Comparison of ENCODE assay signal across 8 cellular contexts in the genomic region with DNA sequence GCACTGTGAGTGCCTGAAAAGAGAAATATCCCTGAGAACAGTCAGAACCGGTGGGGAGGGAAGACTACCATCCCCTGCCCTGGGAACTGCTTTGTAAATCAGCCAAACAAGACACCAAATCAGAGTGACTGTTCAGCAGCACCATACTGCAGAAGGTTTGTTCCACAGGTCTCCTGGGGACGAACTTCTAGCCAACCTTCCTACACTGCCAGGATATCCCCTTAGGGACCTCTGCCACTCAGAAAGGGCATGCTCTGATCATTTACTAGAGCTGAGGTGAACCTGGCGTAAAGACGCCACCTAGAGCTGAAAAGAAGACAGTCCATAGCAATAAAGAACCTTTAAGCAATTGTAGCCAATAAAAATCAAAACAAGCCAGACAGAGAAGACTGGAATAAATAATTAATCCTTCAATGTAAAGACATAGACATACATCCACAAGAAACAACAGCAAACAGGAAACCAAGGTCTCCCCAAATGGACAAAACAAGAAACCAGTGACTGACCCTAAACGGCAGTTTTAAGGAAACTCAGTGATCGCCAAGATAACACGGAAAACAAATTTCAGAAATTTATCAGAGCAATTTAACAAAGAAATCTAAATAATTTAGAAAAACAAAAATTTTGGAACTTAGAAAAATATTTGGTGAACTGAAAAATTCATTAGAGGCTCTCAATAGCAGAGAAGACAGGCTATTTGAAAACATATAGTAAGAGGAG.
A peak's percentile ranks its signal among the peaks of the same experiment; 100 is the strongest.
DNase-seq lines count a peak whose midpoint lies in the region; ATAC-seq, FAIRE-seq and TF ChIP-seq lines count a peak whose summit lies in the region.

No MANE protein-coding gene starts in this region.

- intact Hi-C loops in endothelial cell of umbilical vein (cut with micrococcal nuclease) (loop anchor here (1.0 to 5.0 kb wide), 4 partner anchors 89 to 966 kb away; a partner anchor contains a TSS), posterior vena cava (cut with DNase I) (no loop called here)

- no peak overlapping the region for H3K9ac ChIP-seq in endothelial cell of umbilical vein (replicated peaks; ENCODE audit: extremely low read depth, insufficient read depth, low read length)
- H3K9ac ChIP-seq in neural cell (ENCODE audit: low read length), result no peak overlapping the region

- no peak for TF ChIP-seq EP300 in neural cell (conservative IDR thresholded peaks at IDR 0.05; ENCODE audit: poor library complexity, severe bottlenecking)

- no peaks in the 10 kb centered on the region for H3K79me2 ChIP-seq in endothelial cell of umbilical vein (ENCODE audit: control insufficient read depth, insufficient read depth, low read length)
- no peaks in the 10 kb centered on the region for H3K79me2 ChIP-seq in neural cell (replicated peaks; ENCODE audit: insufficient read depth, low read length)

- no peak overlapping the region for H3K27ac ChIP-seq in endothelial cell of umbilical vein (ENCODE audit: insufficient read depth, low read depth, low read length)
- no peak overlapping the region for H3K27ac ChIP-seq in neural cell (ENCODE audit: low read length)

- no peak overlapping the region for H2AFZ ChIP-seq in endothelial cell of umbilical vein (ENCODE audit: low read depth, low read length)
- H2AFZ ChIP-seq in neural cell (ENCODE audit: low read depth, low read length), result no peak overlapping the region

- TF ChIP-seq CTCF in BJ (IDR thresholded peaks at IDR 0.05; ENCODE audit: insufficient read depth, low read depth, low read length) (peak; percentile 65), endothelial cell of umbilical vein (IDR thresholded peaks at IDR 0.05; ENCODE audit: extremely low read depth in 1 of 2, insufficient read depth in 1 of 2, low read depth in 1 of 2, low read length in 2 of 2) (peak; percentile 47 to 57), neural cell (IDR thresholded peaks at IDR 0.05; ENCODE audit: poor library complexity, severe bottlenecking) (peak; percentile 37)

- H3K4me2 ChIP-seq in endothelial cell of umbilical vein (ENCODE audit: insufficient read depth, low read length) (no peak overlapping the region), neural cell (ENCODE audit: low read length) (no peak overlapping the region)

- POLR2A ChIA-PET in BJ (lab: Charles Lee), result no interaction called here
- POLR2A ChIA-PET in endothelial cell of umbilical vein (lab: Charles Lee), result no interaction called here

- H3K27me3 ChIP-seq in BJ (ENCODE audit: control insufficient read depth, insufficient read depth, low read length) (no peaks in the 10 kb centered on the region), endothelial cell of umbilical vein (ENCODE audit: control insufficient read depth in 2 of 2, insufficient read depth in 2 of 2, low read length in 2 of 2) (no peaks in the 10 kb centered on the region), neural cell (ENCODE audit: insufficient read depth, low read depth, low read length) (no peaks in the 10 kb centered on the region)

- H4K20me1 ChIP-seq in endothelial cell of umbilical vein (replicated peaks; ENCODE audit: control insufficient read depth, extremely low read depth, insufficient read depth, low read length) (no peaks in the 10 kb centered on the region), neural cell (ENCODE audit: insufficient read depth) (no peaks in the 10 kb centered on the region)

- H3K36me3 ChIP-seq in BJ (ENCODE audit: control insufficient read depth, insufficient read depth, low read length), result no peaks in the 10 kb centered on the region
- no peaks in the 10 kb centered on the region for H3K36me3 ChIP-seq in endothelial cell of umbilical vein (ENCODE audit: control insufficient read depth in 2 of 2, extremely low read depth in 1 of 2, insufficient read depth in 2 of 2, low read length in 2 of 2)
- H3K36me3 ChIP-seq in neural cell (ENCODE audit: insufficient read depth, low read length), result no peaks in the 10 kb centered on the region

- peak; percentile 77 for FAIRE-seq in endothelial cell of umbilical vein (lab: Jason Lieb, UNC)

- dilution Hi-C loops in endothelial cell of umbilical vein (cut with MboI; ENCODE audit: extremely low pct_ligation_motif_present, low sequenced_read_pairs), result no loop called here

- no TSS peak for BruUV-seq in endothelial cell of umbilical vein (replicated peaks; lab: Mats Ljungman, UMichigan)

- H3K4me1 ChIP-seq in endothelial cell of umbilical vein (ENCODE audit: control insufficient read depth, extremely low read depth, insufficient read depth, low read length), result no peaks in the 10 kb centered on the region

- H3K4me3 ChIP-seq in BJ (ENCODE audit: low read depth, low read length) (no peak overlapping the region), endothelial cell of umbilical vein (replicated peaks in 1 of 3; ENCODE audit: insufficient read depth in 1 of 3, low read depth in 1 of 3, low read length in 3 of 3) (no peak overlapping the region), neural cell (ENCODE audit: low read length) (no peak overlapping the region)

- ATAC-seq in GM19023 (IDR thresholded peaks at IDR 0.05; ENCODE audit: unreplicated experiment), result peak; percentile 81
- peak; percentile 91 for ATAC-seq in HG03159 (IDR thresholded peaks at IDR 0.05; ENCODE audit: unreplicated experiment)

- no peaks in the 10 kb centered on the region for H3K9me1 ChIP-seq in endothelial cell of umbilical vein (replicated peaks; ENCODE audit: control insufficient read depth, extremely low read depth, insufficient read depth, low read length)

- peak; percentile 29 for TF ChIP-seq RAD21 in neural cell (conservative IDR thresholded peaks at IDR 0.05)

- no peaks in the 10 kb centered on the region for H3K9me3 ChIP-seq in endothelial cell of umbilical vein (replicated peaks; ENCODE audit: control insufficient read depth, insufficient read depth, low read length)
- no peaks in the 10 kb centered on the region for H3K9me3 ChIP-seq in neural cell (ENCODE audit: low read length)

- DNase-seq in BJ (ENCODE audit: low read depth), result no peak
- DNase-seq in NCI-H524 treated with DMSO at 0.1 percent for 48 hours (lab: John Stamatoyannopoulos, UW), result peak; percentile 22
- peak; percentile 49 for DNase-seq in activated CD4-positive, alpha-beta T cell treated with anti-CD3 and anti-CD28 coated beads, Interleukin-2, amount 50 U/mL, for 1 hour
- DNase-seq in endothelial cell of umbilical vein (ENCODE audit: low read depth, low spot score), result peak; percentile 66
- DNase-seq in posterior vena cava (ENCODE audit: low spot score), result no peak

- H3F3A ChIP-seq in neural cell (ENCODE audit: insufficient read depth, low read length, poor library complexity, severe bottlenecking), result no peaks in the 10 kb centered on the region

- no peaks in the 10 kb centered on the region for H3K9me2 ChIP-seq in neural cell (ENCODE audit: insufficient read depth, low read length)

- TF ChIP-seq POLR2A in endothelial cell of umbilical vein (IDR thresholded peaks at IDR 0.05; ENCODE audit: low read depth, low read length), result no peak

- CTCF ChIA-PET in BJ (lab: Yijun Ruan, JAX), result interaction anchor here (0.9 to 3.8 kb wide), 6 partner anchors 10 to 285 kb away, joined by 3 to 34 read pairs (median 4); no protein-coding TSS in a partner anchor
- CTCF ChIA-PET in endothelial cell of umbilical vein (lab: Charles Lee), result interaction anchor here (0.6 to 2.8 kb wide), 15 partner anchors 12 to 1183 kb away, joined by 3 to 83 read pairs (median 4); a partner anchor contains a TSS

TF ChIP-seq in endothelial cell of umbilical vein, 7 proteins besides CTCF, POLR2A, EP300 and RAD21:
- TF ChIP-seq GATA2 (IDR thresholded peaks at IDR 0.05; ENCODE audit: insufficient read depth, insufficient read length, low read depth, low read length), result peak; percentile 25
- no peak for TF ChIP-seq FOS (IDR thresholded peaks at IDR 0.05; ENCODE audit: borderline replicate concordance, insufficient read depth, low read length)

TF ChIP-seq in neural cell, 6 proteins besides CTCF, POLR2A, EP300 and RAD21:
- TF ChIP-seq SMC3 (conservative IDR thresholded peaks at IDR 0.05; ENCODE audit: poor library complexity) (peak; percentile 15), EZH2 (IDR thresholded peaks at IDR 0.05; ENCODE audit: borderline replicate concordance, insufficient read depth, low read length, poor library complexity, severe bottlenecking) (no peak), TAF1 (IDR thresholded peaks at IDR 0.05; ENCODE audit: low read depth) (no peak)

Comparison
In these comparisons a context has a peak if more than half of its experiments do, and no peak if none do; other contexts are left out.
1. DNase-seq: peak in NCI-H524 treated with DMSO at 0.1 percent for 48 hours (single experiment), activated CD4-positive, alpha-beta T cell treated with anti-CD3 and anti-CD28 coated beads, Interleukin-2, amount 50 U/mL, for 1 hour (single experiment) and endothelial cell of umbilical vein (single experiment); none in BJ (single experiment) and posterior vena cava (single experiment).
2. Peak in every context shown above with its lines, with median percentiles within 50 percentile points of each other: CTCF ChIP-seq.